ENCODE assay signal across 1 cellular context in genomic region chr4:145299380-145300076, GRCh38.
TF ChIP-seq lines count a peak whose summit lies in the region.

No MANE protein-coding gene starts in this region.

TF ChIP-seq in GM12878, 131 proteins besides CTCF, POLR2A, EP300 and RAD21 (continued from another document and continues in another):
- TF ChIP-seq ELK1 (IDR thresholded peaks at IDR 0.05; ENCODE audit: low read depth, low read length) (no peak), MTA3 (IDR thresholded peaks at IDR 0.05; ENCODE audit: borderline replicate concordance, low read length) (peak; percentile 88), CBFB (IDR thresholded peaks at IDR 0.05; ENCODE audit: low read depth) (peak; percentile 95), FOXM1 (IDR thresholded peaks at IDR 0.05; ENCODE audit: low read depth, low read length) (peak; percentile 94), NFYA (IDR thresholded peaks at IDR 0.05; ENCODE audit: borderline replicate concordance, low read depth, low read length) (no peak), BHLHE40 (IDR thresholded peaks at IDR 0.05; ENCODE audit: borderline replicate concordance in 1 of 2, low read depth in 2 of 2, low read length in 1 of 2) (peak; percentile 61 to 63; a peak in 2 of 4 replicates), ATF7 (IDR thresholded peaks at IDR 0.05; ENCODE audit: low read depth) (peak; percentile 64; the same call in 1 of the 2 replicates), SPI1 (IDR thresholded peaks at IDR 0.05; ENCODE audit: borderline replicate concordance, insufficient read depth, low read depth, low read length) (peak; percentile 23; the same call in 1 of the 2 replicates), BCL11A (IDR thresholded peaks at IDR 0.05; ENCODE audit: low read depth, low read length) (peak; percentile 82), PKNOX1 (IDR thresholded peaks at IDR 0.05) (peak; percentile 88), IKZF2 (IDR thresholded peaks at IDR 0.05) (peak; percentile 68 to 80), ZSCAN29 (IDR thresholded peaks at IDR 0.05) (0 out of 2 replicates have a peak, but pooled peaks have one; percentile 27), RELA (IDR thresholded peaks at IDR 0.05; ENCODE audit: borderline replicate concordance, partially characterized antibody) (no peak), ZBTB4 (CRISPR knock-in tag; IDR thresholded peaks at IDR 0.05) (no peak), GABPA (IDR thresholded peaks at IDR 0.05; ENCODE audit: low read depth) (peak; percentile 22; the same call in 1 of the 2 replicates), MYB (IDR thresholded peaks at IDR 0.05; ENCODE audit: borderline replicate concordance, low read depth, low read length) (0 out of 2 replicates have a peak, but pooled peaks have one; percentile 29), MYC (IDR thresholded peaks at IDR 0.05; ENCODE audit: insufficient read depth, insufficient read length, insufficient replicate concordance, low read length, severe bottlenecking) (no peak), CHD2 (IDR thresholded peaks at IDR 0.05; ENCODE audit: borderline replicate concordance, low read depth, low read length) (no peak), MTA2 (IDR thresholded peaks at IDR 0.05; ENCODE audit: low read depth) (peak; percentile 88), SRF (IDR thresholded peaks at IDR 0.05; ENCODE audit: low read depth in 2 of 2, low read length in 2 of 2) (0 out of 4 replicates have a peak, but pooled peaks of 1 of the 2 experiments have one; percentile 26), PBX3 (IDR thresholded peaks at IDR 0.05; ENCODE audit: insufficient replicate concordance, low read depth, low read length) (peak; percentile 70), PAX5 (IDR thresholded peaks at IDR 0.05; ENCODE audit: borderline replicate concordance, low read depth, low read length) (peak; percentile 59; the same call in 1 of the 2 replicates), HCFC1 (IDR thresholded peaks at IDR 0.05; ENCODE audit: low read length) (no peak), POU2F2 (IDR thresholded peaks at IDR 0.05; ENCODE audit: borderline replicate concordance, low read depth, low read length) (peak; percentile 72; the same call in 1 of the 3 replicates), TBL1XR1 (IDR thresholded peaks at IDR 0.05; ENCODE audit: low read depth, low read length) (peak; percentile 68), JUNB (IDR thresholded peaks at IDR 0.05) (peak; percentile 79; the same call in 1 of the 2 replicates), NBN (IDR thresholded peaks at IDR 0.05) (peak; percentile 63; the same call in 1 of the 2 replicates), IKZF1 (conservative IDR thresholded peaks at IDR 0.05) (peak; percentile 75), CBX3 (IDR thresholded peaks at IDR 0.05; ENCODE audit: borderline replicate concordance, low read depth) (no peak), MEF2B (IDR thresholded peaks at IDR 0.05; ENCODE audit: partially characterized antibody, poor library complexity, severe bottlenecking) (peak; percentile 77), EED (IDR thresholded peaks at IDR 0.05; ENCODE audit: low read depth) (peak; percentile 94), IRF4 (IDR thresholded peaks at IDR 0.05; ENCODE audit: low read depth, low read length) (peak; percentile 69; the same call in 1 of the 2 replicates), E2F4 (IDR thresholded peaks at IDR 0.05; ENCODE audit: low read depth, low read length) (no peak), SKIL (IDR thresholded peaks at IDR 0.05; ENCODE audit: low read depth, poor library complexity, severe bottlenecking) (peak; percentile 62), FOXK2 (IDR thresholded peaks at IDR 0.05) (no peak), SP1 (IDR thresholded peaks at IDR 0.05; ENCODE audit: low read depth, low read length) (peak; percentile 22), ZBTB33 (IDR thresholded peaks at IDR 0.05) (no peak), RB1 (IDR thresholded peaks at IDR 0.05; ENCODE audit: borderline replicate concordance) (no peak), ZBED1 (IDR thresholded peaks at IDR 0.05; ENCODE audit: borderline replicate concordance) (peak; percentile 89), RFX5 (IDR thresholded peaks at IDR 0.05; ENCODE audit: low read depth, low read length) (peak; percentile 87), ZBTB40 (IDR thresholded peaks at IDR 0.05; ENCODE audit: borderline replicate concordance) (no peak), NFIC (IDR thresholded peaks at IDR 0.05; ENCODE audit: low read depth, low read length) (peak; percentile 94), DPF2 (IDR thresholded peaks at IDR 0.05) (peak; percentile 74), CREM (IDR thresholded peaks at IDR 0.05; ENCODE audit: low read depth) (peak; percentile 89), FOS (IDR thresholded peaks at IDR 0.05; ENCODE audit: borderline replicate concordance, extremely low read depth, insufficient read length) (no peak), BCL3 (IDR thresholded peaks at IDR 0.05; ENCODE audit: borderline replicate concordance, insufficient read depth, low read depth, low read length, poor library complexity, severe bottlenecking) (peak; percentile 92), RAD51 (IDR thresholded peaks at IDR 0.05) (no peak), NRF1 (conservative IDR thresholded peaks at IDR 0.05; ENCODE audit: low read depth, low read length) (no peak)
